10 cellular contexts compared by ENCODE assay signal in genomic region chr18:14488789-14489188, GRCh38. TPM values are rescaled to one million over a fixed set of nuclear protein-coding genes. Genes with fewer than 3 reads are reported as not detected.
"Had no signal": no experiment of that assay in that cellular context is flagged by ENCODE, and none has a peak within 500 bp of the region (broad histone marks: within the 10 kb centered on the region; RNA-seq: fewer than 3 reads in every experiment).

No MANE protein-coding gene starts in this region.

RNA-seq across cellular contexts. Expression of gene POTEC, which starts 54.6 kb away (rescaled TPM):
- total RNA-seq: OCI-LY7, PC-9, Peyer's patch, Right ventricle myocardium inferior, Right ventricle myocardium superior, RPMI7951, SJCRH30, SJSA1, SK-MEL-5 had no signal
- polyA plus RNA-seq: SK-N-SH had no signal
